In the genomic region with DNA sequence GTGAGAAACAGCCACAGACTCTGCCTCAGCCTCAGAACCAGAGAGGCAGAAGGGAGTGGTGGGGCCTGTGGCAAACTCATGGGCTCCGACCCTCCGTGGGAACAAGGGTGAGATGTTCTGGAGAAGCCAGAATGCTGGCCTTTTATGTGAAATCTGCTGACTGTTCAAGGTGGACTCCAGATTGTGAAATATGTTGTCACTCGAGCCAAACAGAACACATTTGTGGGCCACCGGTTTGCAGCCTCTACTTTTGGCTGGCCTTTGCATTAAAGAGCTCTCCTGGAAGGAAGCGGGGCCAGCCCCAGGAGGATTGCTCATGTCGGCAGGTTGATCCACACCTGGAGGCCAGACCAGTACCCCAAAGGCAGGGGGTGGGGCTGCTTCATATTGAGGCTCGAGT, we compare ENCODE assay signal across 13 cellular contexts.
DNase-seq lines count a peak whose midpoint lies in the region; ATAC-seq and TF ChIP-seq lines count a peak whose summit lies in the region.
"Had no signal": no experiment of that assay in that cellular context is flagged by ENCODE, and none has a peak within 500 bp of the region (broad histone marks: within the 10 kb centered on the region; RNA-seq: fewer than 3 reads in every experiment).

No MANE protein-coding gene starts in this region.

- intact Hi-C loops in heart right ventricle (cut with DNase I) (loop anchor here in 1 of 10 donors (5.0 kb wide), 1 partner anchor 34 kb away; no protein-coding TSS in a partner anchor), cardiac septum (cut with DNase I) (no loop called here), prostate gland (cut with DNase I) (no loop called here), vagina (cut with DNase I) (no loop called here)

- peaks cover 16 to 67% (median 56%) of the 10 kb centered on the region in 9 donors for H3K4me1 ChIP-seq in heart right ventricle
- peaks cover 8% of the 10 kb centered on the region for H3K4me1 ChIP-seq in prostate gland (replicated peaks)
- H3K4me1 ChIP-seq in vagina: peaks cover 49% of the 10 kb centered on the region

- H3K27me3 ChIP-seq in heart right ventricle: no peaks in the 10 kb centered on the region
- H3K27me3 ChIP-seq in prostate gland (replicated peaks; ENCODE audit: insufficient read depth): no peaks in the 10 kb centered on the region
- no peaks in the 10 kb centered on the region for H3K27me3 ChIP-seq in vagina

- TF ChIP-seq POLR2A in prostate gland (IDR thresholded peaks at IDR 0.05): no peak
- TF ChIP-seq POLR2A in vagina (IDR thresholded peaks at IDR 0.05): no peak

- TF ChIP-seq CTCF in heart right ventricle (IDR thresholded peaks at IDR 0.05): no peak
- no peak for TF ChIP-seq CTCF in fibroblast of villous mesenchyme (IDR thresholded peaks at IDR 0.05; ENCODE audit: insufficient read depth, low read depth, low read length)
- no peak for TF ChIP-seq CTCF in prostate gland (IDR thresholded peaks at IDR 0.05)
- no peak for TF ChIP-seq CTCF in vagina (IDR thresholded peaks at IDR 0.05)

- 70 to 77% methylated on average over 7 of the region's 7 CpGs for WGBS in heart right ventricle, 2 donors
- 74% methylated on average over 7 of the region's 7 CpGs for WGBS in prostate gland

- H3K27ac ChIP-seq in heart right ventricle (peak overlapping the region in 7 of 10 donors; percentile 75 to 98 (median 92)), prostate gland (peak overlapping the region; percentile 95 to 96), vagina (peak overlapping the region; percentile 95)

- H3K36me3 ChIP-seq in heart right ventricle: peaks cover 0 to 31% (median 0%) of the 10 kb centered on the region in 9 donors
- no peaks in the 10 kb centered on the region for H3K36me3 ChIP-seq in prostate gland
- H3K36me3 ChIP-seq in vagina: no peaks in the 10 kb centered on the region

- H3K9me3 ChIP-seq in heart right ventricle (no peaks in the 10 kb centered on the region), prostate gland (no peaks in the 10 kb centered on the region), vagina (no peaks in the 10 kb centered on the region)

- no peak overlapping the region for H3K4me3 ChIP-seq in heart right ventricle
- H3K4me3 ChIP-seq in fibroblast of villous mesenchyme (ENCODE audit: low read depth, low read length): no peak overlapping the region
- no peak overlapping the region for H3K4me3 ChIP-seq in prostate gland
- H3K4me3 ChIP-seq in vagina: no peak overlapping the region

- DNase-seq in heart right ventricle (no peak), cardiac septum (ENCODE audit: low spot score) (no peak), fibroblast of villous mesenchyme (ENCODE audit: low read depth) (peak; percentile 77), prostate gland (ENCODE audit: low spot score) (no peak), vagina (ENCODE audit: extremely low spot score in 2 of 2) (no peak), LoVo (ENCODE audit: low spot score) (no peak), NCI-H748 treated with DMSO at 0.1 percent for 48 hours (lab: John Stamatoyannopoulos, UW) (no peak)
- DNase-seq: ACHN; NCI-H2171; stimulated activated naive B cell treated with anti-CD40 and anti-IgM and Interleukin-4, amounts not matched to agents 10 μg/mL and 1 μg/mL and 100 μg/mL, for 72 hours; T1000 had no signal

- ATAC-seq in heart right ventricle (no peak), HG02759 (IDR thresholded peaks at IDR 0.05; ENCODE audit: unreplicated experiment) (no peak)
- ATAC-seq: activated naive CD4-positive, alpha-beta T cell treated with anti-CD3 and anti-CD28 coated beads, Interleukin-2, amount 50 U/mL, for 72 hours; stimulated activated naive B cell treated with anti-CD40 and anti-IgM and Interleukin-4, amounts not matched to agents 10 μg/mL and 1 μg/mL and 100 μg/mL, for 72 hours had no signal
